In genomic region chr7:140696679-140697446, GRCh38 we compare ENCODE assay signal across 8 cellular contexts. TPM values are rescaled to one million over a fixed set of nuclear protein-coding genes. Genes with fewer than 3 reads are reported as not detected.
A peak's percentile ranks its signal among the peaks of the same experiment; 100 is the strongest.
DNase-seq lines count a peak whose midpoint lies in the region; ATAC-seq and TF ChIP-seq lines count a peak whose summit lies in the region.

TSS of gene NDUFB2 (plus strand) at chr7:140696708. CDS start at chr7:140696745, 37 bp downstream.

- H3K4me3 ChIP-seq in BLaER1 treated with 17β-estradiol and CSF1 and Interleukin-3, amounts not matched to agents 10 nM and 100 nM: peak within 1 kb of the TSS; percentile 74 to 94 (median 84)
- H3K4me3 ChIP-seq in dorsolateral prefrontal cortex: peak within 1 kb of the TSS; percentile 59 to 97 (median 86)
- peak within 1 kb of the TSS; percentile 75 to 97 (median 81) for H3K4me3 ChIP-seq in right lobe of liver

- WGBS in right lobe of liver (ENCODE audit: insufficient coverage, low coverage, low lambda C conversion rate, missing lambda C conversion rate): 0% methylated on average over 15 of the region's 82 CpGs

- DNase-seq in NCI-H510A (lab: John Stamatoyannopoulos, UW) (peak; percentile 63), dorsolateral prefrontal cortex (peak; percentile 73 to 96 (median 84)), right lobe of liver (peak; percentile 86 to 89 (median 86))
- DNase-seq in activated CD4-positive, alpha-beta T cell treated with anti-CD3 and anti-CD28 coated beads, Interleukin-2, amount 10 ng/mL, durations not matched to agents 24 days and 14 days: peak; percentile 97
- peak; percentile 52 to 66 for DNase-seq in stimulated activated CD4-positive, alpha-beta T cell treated with anti-CD3 and anti-CD28 coated beads, Interleukin-4, amount 100 ng/mL, for 48 hours (ENCODE audit: low read depth in 2 of 2)

- intact Hi-C loops in activated CD4-positive, alpha-beta T cell treated with anti-CD3 and anti-CD28 coated beads, Interleukin-2, amount 10 ng/mL, durations not matched to agents 24 days and 14 days (cut with micrococcal nuclease): loop anchor here (1.0 to 2.0 kb wide), 4 partner anchors 24 to 317 kb away; partner anchors contain the start of genes BRAF, MKRN1 and MRPS33
- intact Hi-C loops in dorsolateral prefrontal cortex (cut with DNase I) (loop anchor here in 1 of 2 donors (5.0 kb wide), 2 partner anchors 225 to 315 kb away; partner anchors contain the start of genes BRAF and MRPS33), right lobe of liver (cut with DNase I) (no loop called here)

- peak within 1 kb of the TSS; percentile 87 to 98 (median 91) for H3K4me2 ChIP-seq in BLaER1 treated with 17β-estradiol and CSF1 and Interleukin-3, amounts not matched to agents 10 nM and 100 nM

- H3K27ac ChIP-seq in BLaER1 treated with 17β-estradiol and CSF1 and Interleukin-3, amounts not matched to agents 10 nM and 100 nM: peak within 1 kb of the TSS; percentile 85 to 93 (median 88)
- peak within 1 kb of the TSS; percentile 72 to 100 (median 97) for H3K27ac ChIP-seq in dorsolateral prefrontal cortex
- H3K27ac ChIP-seq in right lobe of liver: peak within 1 kb of the TSS; percentile 90 to 95 (median 91)

- ATAC-seq in GM19025 (IDR thresholded peaks at IDR 0.05; ENCODE audit: low read depth, unreplicated experiment) (peak; percentile 86), HG03196 (IDR thresholded peaks at IDR 0.05; ENCODE audit: unreplicated experiment) (peak; percentile 87), right lobe of liver (peak; percentile 89 to 96 (median 92))

- H3K36me3 Mint-ChIP-seq in activated CD4-positive, alpha-beta T cell treated with anti-CD3 and anti-CD28 coated beads, Interleukin-2, amount 10 ng/mL, durations not matched to agents 24 days and 14 days (ENCODE audit: low read depth): peaks cover 26% of the 10 kb centered on the region

- H3K27me3 ChIP-seq in BLaER1 treated with 17β-estradiol and CSF1 and Interleukin-3, amounts not matched to agents 10 nM and 100 nM: no peaks in the 10 kb centered on the region
- no peaks in the 10 kb centered on the region for H3K27me3 ChIP-seq in dorsolateral prefrontal cortex
- H3K27me3 ChIP-seq in right lobe of liver: no peaks in the 10 kb centered on the region

- TF ChIP-seq POLR2A in right lobe of liver (IDR thresholded peaks at IDR 0.05): peak; percentile 91

- H3K4me1 Mint-ChIP-seq in activated CD4-positive, alpha-beta T cell treated with anti-CD3 and anti-CD28 coated beads, Interleukin-2, amount 10 ng/mL, durations not matched to agents 24 days and 14 days: peaks cover 27% of the 10 kb centered on the region

- peaks cover 16 to 50% (median 45%) of the 10 kb centered on the region in 11 experiments; a peak in 21 of 22 replicates for H4K20me1 ChIP-seq in BLaER1 treated with 17β-estradiol and CSF1 and Interleukin-3, amounts not matched to agents 10 nM and 100 nM

- no peaks in the 10 kb centered on the region for H3K27me3 Mint-ChIP-seq in activated CD4-positive, alpha-beta T cell treated with anti-CD3 and anti-CD28 coated beads, Interleukin-2, amount 10 ng/mL, durations not matched to agents 24 days and 14 days

- H3K9ac ChIP-seq in BLaER1 treated with 17β-estradiol and CSF1 and Interleukin-3, amounts not matched to agents 10 nM and 100 nM: peak within 1 kb of the TSS; percentile 85 to 94 (median 89)

- TF ChIP-seq CTCF in dorsolateral prefrontal cortex (IDR thresholded peaks at IDR 0.05 in 54 of 56, conservative IDR thresholded peaks at IDR 0.05 in 2 of 56; ENCODE audit: low read depth in 1 of 56, partially characterized antibody in 56 of 56): peak in 26 of 56 donors; percentile 3 to 43 (median 17)
- no peak for TF ChIP-seq CTCF in right lobe of liver (IDR thresholded peaks at IDR 0.05)

- peaks cover 19 to 31% (median 23%) of the 10 kb centered on the region in 10 experiments for H3K4me1 ChIP-seq in BLaER1 treated with 17β-estradiol and CSF1 and Interleukin-3, amounts not matched to agents 10 nM and 100 nM
- H3K4me1 ChIP-seq in right lobe of liver: peaks cover 0 to 14% (median 0%) of the 10 kb centered on the region in 4 donors

- peak within 1 kb of the TSS; percentile 99 for H3K27ac Mint-ChIP-seq in activated CD4-positive, alpha-beta T cell treated with anti-CD3 and anti-CD28 coated beads, Interleukin-2, amount 10 ng/mL, durations not matched to agents 24 days and 14 days

- peak within 1 kb of the TSS; percentile 99 for H3K4me3 Mint-ChIP-seq in activated CD4-positive, alpha-beta T cell treated with anti-CD3 and anti-CD28 coated beads, Interleukin-2, amount 10 ng/mL, durations not matched to agents 24 days and 14 days

- no peaks in the 10 kb centered on the region for H3K9me3 Mint-ChIP-seq in activated CD4-positive, alpha-beta T cell treated with anti-CD3 and anti-CD28 coated beads, Interleukin-2, amount 10 ng/mL, durations not matched to agents 24 days and 14 days

- H3K36me3 ChIP-seq in BLaER1 treated with 17β-estradiol and CSF1 and Interleukin-3, amounts not matched to agents 10 nM and 100 nM: peaks cover 10 to 47% (median 26%) of the 10 kb centered on the region in 11 experiments; a peak in 21 of 22 replicates
- H3K36me3 ChIP-seq in right lobe of liver: no peaks in the 10 kb centered on the region

- no peaks in the 10 kb centered on the region for H3K9me3 ChIP-seq in BLaER1 treated with 17β-estradiol and CSF1 and Interleukin-3, amounts not matched to agents 10 nM and 100 nM (replicated peaks in 1 of 11)
- no peaks in the 10 kb centered on the region for H3K9me3 ChIP-seq in right lobe of liver

RNA-seq across cellular contexts. Expression of gene NDUFB2, which starts in this region (rescaled TPM):
- total RNA-seq in activated CD4-positive, alpha-beta T cell treated with anti-CD3 and anti-CD28 coated beads, Interleukin-2, amount 10 ng/mL, durations not matched to agents 24 days and 14 days: 183 and 192 TPM in 2 replicates
- 100 to 1,000 TPM; 147 to 282 (median 221) TPM for total RNA-seq in dorsolateral prefrontal cortex
- total RNA-seq in right lobe of liver: 100 to 1,000 TPM; 114 to 235 (median 134) TPM

Comparison
In these comparisons a context has a peak if more than half of its experiments do, and no peak if none do; other contexts are left out.
1. Peak in every context shown above with its lines: DNase-seq, ATAC-seq, H3K4me3 ChIP-seq and H3K27ac ChIP-seq.